In the genomic region with DNA sequence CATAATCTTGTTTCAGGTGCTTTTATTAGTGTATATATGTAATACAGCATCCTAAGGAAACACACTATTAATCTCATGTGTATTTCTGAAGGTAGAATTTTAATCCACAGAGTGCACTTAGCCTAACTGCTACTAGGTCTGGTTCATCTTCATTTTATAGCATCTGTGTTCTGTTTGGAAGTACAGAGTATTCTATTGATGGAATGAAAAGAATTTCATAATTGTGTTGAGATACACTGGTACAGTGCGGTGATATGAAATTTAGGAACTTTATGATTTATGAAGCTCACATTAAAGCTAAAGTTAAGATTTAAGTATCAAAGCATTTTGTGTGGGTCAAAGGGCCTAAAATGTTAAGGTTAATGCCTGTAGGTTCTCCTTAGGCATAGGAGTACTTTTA, we compare ENCODE assay signal across 16 cellular contexts. TPM values are rescaled to one million over a fixed set of nuclear protein-coding genes. Genes with fewer than 3 reads are reported as not detected.
DNase-seq lines count a peak whose midpoint lies in the region; ATAC-seq and TF ChIP-seq lines count a peak whose summit lies in the region.
"Had no signal": no experiment of that assay in that cellular context is flagged by ENCODE, and none has a peak within 500 bp of the region (broad histone marks: within the 10 kb centered on the region; RNA-seq: fewer than 3 reads in every experiment).

No MANE protein-coding gene starts in this region.

- peaks cover 65% of the 10 kb centered on the region for H3K4me1 Mint-ChIP-seq in brain

- POLR2A ChIA-PET in A673 (lab: Charles Lee; ENCODE audit: low non-redundant PET), result no interaction called here

- CTCF ChIA-PET in A673 (lab: Charles Lee), result no interaction called here

- H3K36me3 ChIP-seq in A673 (ENCODE audit: insufficient read depth, low read length, poor library complexity, severe bottlenecking), result peaks cover 37% of the 10 kb centered on the region
- no peaks in the 10 kb centered on the region for H3K36me3 ChIP-seq in effector memory CD4-positive, alpha-beta T cell (ENCODE audit: control insufficient read depth, insufficient read depth, low read length)

- H3K9me3 ChIP-seq in A673 (ENCODE audit: low read depth, low read length, poor library complexity, severe bottlenecking), result peaks cover 12% of the 10 kb centered on the region
- peaks cover 3% of the 10 kb centered on the region for H3K9me3 ChIP-seq in effector memory CD4-positive, alpha-beta T cell (ENCODE audit: control insufficient read depth, low read length)

- H3K27ac Mint-ChIP-seq in brain, result no peak overlapping the region
- H3K27ac Mint-ChIP-seq: CD14-positive monocyte, GM23338 had no signal

- BruUV-seq in A673 (replicated peaks; lab: Mats Ljungman, UMichigan), result no TSS peak

- no peak for ATAC-seq in HG03045 (IDR thresholded peaks at IDR 0.05; ENCODE audit: unreplicated experiment)
- ATAC-seq in GM19455 (IDR thresholded peaks at IDR 0.05; ENCODE audit: unreplicated experiment), result no peak
- ATAC-seq: GM23338 had no signal

- no peaks in the 10 kb centered on the region for H3K27me3 ChIP-seq in A673 (replicated peaks; ENCODE audit: insufficient read depth, low read depth, low read length, poor library complexity)
- peaks cover 5% of the 10 kb centered on the region for H3K27me3 ChIP-seq in effector memory CD4-positive, alpha-beta T cell (replicated peaks; ENCODE audit: control insufficient read depth, insufficient read depth, low read length, poor library complexity, severe bottlenecking)

- H3K9me3 Mint-ChIP-seq in brain, result peaks cover 2 to 20% (median 12%) of the 10 kb centered on the region in 5 experiments
- H3K9me3 Mint-ChIP-seq: GM23338 had no signal

- H3K4me3 ChIP-seq in A673 (ENCODE audit: low read depth, low read length, poor library complexity, severe bottlenecking), result peak overlapping the region; percentile 45
- H3K4me3 ChIP-seq in retinal pigment epithelial cell (ENCODE audit: low read length), result peak overlapping the region; percentile 12
- no peak overlapping the region for H3K4me3 ChIP-seq in effector memory CD4-positive, alpha-beta T cell (ENCODE audit: insufficient read depth, low read depth, low read length, poor library complexity, severe bottlenecking)
- H3K4me3 ChIP-seq: GM23338, PC-9 had no signal

- H3K4me3 Mint-ChIP-seq in brain, result peak overlapping the region in 4 of 5 experiments; percentile 18 to 99 (median 80)
- H3K4me3 Mint-ChIP-seq: CD14-positive monocyte, GM23338 had no signal

- peaks cover 16% of the 10 kb centered on the region for H3K36me3 Mint-ChIP-seq in brain

- no peak for TF ChIP-seq CTCF in A673 (conservative IDR thresholded peaks at IDR 0.05; ENCODE audit: low read depth, low read length)
- TF ChIP-seq CTCF in brain (conservative IDR thresholded peaks at IDR 0.05), result no peak
- TF ChIP-seq CTCF in retinal pigment epithelial cell (conservative IDR thresholded peaks at IDR 0.05; ENCODE audit: low read depth, low read length), result no peak

- no peak for DNase-seq in A673 (ENCODE audit: low spot score)
- DNase-seq in medulla oblongata (ENCODE audit: extremely low spot score), result peak; percentile 21
- DNase-seq in retinal pigment epithelial cell (ENCODE audit: low read depth), result no peak
- DNase-seq in effector memory CD4-positive, alpha-beta T cell, result no peak
- DNase-seq: GF-D8, KBM-7, NCI-H1417 treated with DMSO at 0.1 percent for 48 hours, NCI-H2029 treated with DMSO at 0.1 percent for 48 hours, NCI-H510A treated with DMSO at 0.1 percent for 48 hours, NCI-H82, PC-9 had no signal

- no peak overlapping the region for H3K27ac ChIP-seq in A673 (ENCODE audit: low read depth, low read length, poor library complexity, severe bottlenecking)
- no peak overlapping the region for H3K27ac ChIP-seq in effector memory CD4-positive, alpha-beta T cell (ENCODE audit: insufficient read depth, low read length, poor library complexity, severe bottlenecking)
- H3K27ac ChIP-seq: PC-9 had no signal

- H3K4me1 ChIP-seq in A673 (ENCODE audit: insufficient read depth, low read length, poor library complexity, severe bottlenecking), result peaks cover 47% of the 10 kb centered on the region
- peaks cover under 1% of the 10 kb centered on the region for H3K4me1 ChIP-seq in effector memory CD4-positive, alpha-beta T cell (ENCODE audit: control insufficient read depth, insufficient read depth, low read length, poor library complexity, severe bottlenecking)

- intact Hi-C loops in A673 (cut with micrococcal nuclease; ENCODE audit: unreplicated experiment), result loop anchor here (10.0 kb wide), 2 partner anchors 1327 to 1837 kb away; no protein-coding TSS in a partner anchor

- peaks cover 39% of the 10 kb centered on the region for H3K27me3 Mint-ChIP-seq in brain

RNA-seq across cellular contexts. Expression of gene PCDH17, which starts 6.0 kb away (rescaled TPM):
- 79.5 and 84.7 TPM in 2 replicates for total RNA-seq in A673 (2021)
- 2.2 TPM for polyA plus RNA-seq in brain (ENCODE audit: insufficient read depth, low read depth, low replicate concordance)
- total RNA-seq: PC-9 had no signal
- polyA plus RNA-seq: CD14-positive monocyte had no signal
